11 cellular contexts compared by ENCODE assay signal in genomic region chrX:136765957-136766356, GRCh38. TPM values are rescaled to one million over a fixed set of nuclear protein-coding genes. Genes with fewer than 3 reads are reported as not detected.
DNase-seq lines count a peak whose midpoint lies in the region; ATAC-seq, FAIRE-seq and TF ChIP-seq lines count a peak whose summit lies in the region.
"Had no signal": no experiment of that assay in that cellular context is flagged by ENCODE, and none has a peak within 500 bp of the region (broad histone marks: within the 10 kb centered on the region; RNA-seq: fewer than 3 reads in every experiment).

No MANE protein-coding gene starts in this region.

- H4K8ac ChIP-seq in mesendoderm (ENCODE audit: low read depth, low read length), result no peak overlapping the region

- no peak overlapping the region for H4K5ac ChIP-seq in mesendoderm (ENCODE audit: low read length)

- TF ChIP-seq CTCF in Calu3 (IDR thresholded peaks at IDR 0.05; ENCODE audit: unreplicated experiment), result no peak
- no peak for TF ChIP-seq CTCF in GM20000 (IDR thresholded peaks at IDR 0.05; ENCODE audit: extremely low read depth, missing control alignments)

- no TSS peak for BruUV-seq in Calu3 (replicated peaks; lab: Mats Ljungman, UMichigan)

- no peak overlapping the region for H3K27ac ChIP-seq in mesendoderm (ENCODE audit: low read depth, low read length)

- no peak overlapping the region for H3K4ac ChIP-seq in mesendoderm (ENCODE audit: low read depth, low read length)

- H3K18ac ChIP-seq in mesendoderm (ENCODE audit: low read length), result no peak overlapping the region

- H3K9ac ChIP-seq in mesendoderm (ENCODE audit: low read length), result no peak overlapping the region

- no peak overlapping the region for H2BK15ac ChIP-seq in mesendoderm (replicated peaks; ENCODE audit: low read depth)

- intact Hi-C loops in Calu3 (cut with micrococcal nuclease; ENCODE audit: unreplicated experiment) (no loop called here), left colon (cut with DNase I, micrococcal nuclease) (no loop called here)

- DNase-seq in Ammon's horn (ENCODE audit: low spot score), result peak; percentile 28
- DNase-seq in GM19239 (ENCODE audit: insufficient read length, low spot score), result no peak
- no peak for DNase-seq in activated naive CD8-positive, alpha-beta T cell treated with anti-CD3 and anti-CD28 coated beads, Interleukin-2, amount 50 U/mL, for 24 hours
- peak; percentile 26 for DNase-seq in mesendoderm
- no peak for DNase-seq in Calu3
- DNase-seq in GM20000 (ENCODE audit: low spot score), result no peak
- no peak for DNase-seq in left colon
- DNase-seq: body of pancreas, DND-41 had no signal

- no peak overlapping the region for H3K56ac ChIP-seq in mesendoderm (ENCODE audit: low read length)

- H3K23ac ChIP-seq in mesendoderm (ENCODE audit: low read length), result no peak overlapping the region

- no peaks in the 10 kb centered on the region for H3K36me3 ChIP-seq in mesendoderm (ENCODE audit: control insufficient read depth, insufficient read depth, low read length)
- H3K36me3 ChIP-seq: HAP-1 had no signal

- no peak overlapping the region for H3K4me2 ChIP-seq in mesendoderm (ENCODE audit: low read length)

- no peak overlapping the region for H3K4me3 ChIP-seq in mesendoderm (ENCODE audit: low read length)
- H3K4me3 ChIP-seq: body of pancreas had no signal

- no peaks in the 10 kb centered on the region for H3K9me3 Mint-ChIP-seq in activated naive CD8-positive, alpha-beta T cell treated with anti-CD3 and anti-CD28 coated beads, Interleukin-2, amount 50 U/mL, for 24 hours
- no peaks in the 10 kb centered on the region for H3K9me3 Mint-ChIP-seq in Calu3 (ENCODE audit: low read depth, unreplicated experiment)

- H3K4me3 Mint-ChIP-seq in activated naive CD8-positive, alpha-beta T cell treated with anti-CD3 and anti-CD28 coated beads, Interleukin-2, amount 50 U/mL, for 24 hours, result peak overlapping the region; percentile 79
- no peak overlapping the region for H3K4me3 Mint-ChIP-seq in Calu3 (ENCODE audit: low read depth, unreplicated experiment)

- ATAC-seq in activated naive CD8-positive, alpha-beta T cell treated with anti-CD3 and anti-CD28 coated beads, Interleukin-2, amount 50 U/mL, for 24 hours, result no peak
- no peak for ATAC-seq in GM21717 (IDR thresholded peaks at IDR 0.05; ENCODE audit: unreplicated experiment)
- ATAC-seq in left colon, result no peak
- ATAC-seq: body of pancreas had no signal

- H3K79me1 ChIP-seq in mesendoderm (ENCODE audit: low read length), result no peaks in the 10 kb centered on the region

- no peaks in the 10 kb centered on the region for H3K79me2 ChIP-seq in mesendoderm (ENCODE audit: control insufficient read depth, insufficient read depth, low read length)

- no peak overlapping the region for H3K27ac Mint-ChIP-seq in activated naive CD8-positive, alpha-beta T cell treated with anti-CD3 and anti-CD28 coated beads, Interleukin-2, amount 50 U/mL, for 24 hours
- no peak overlapping the region for H3K27ac Mint-ChIP-seq in Calu3 (ENCODE audit: unreplicated experiment)

- H3K36me3 Mint-ChIP-seq in activated naive CD8-positive, alpha-beta T cell treated with anti-CD3 and anti-CD28 coated beads, Interleukin-2, amount 50 U/mL, for 24 hours (ENCODE audit: low read depth), result peaks cover 2% of the 10 kb centered on the region
- no peaks in the 10 kb centered on the region for H3K36me3 Mint-ChIP-seq in Calu3 (ENCODE audit: insufficient read depth, unreplicated experiment)

- FAIRE-seq in GM19239 (lab: Jason Lieb, UNC), result peak; percentile 18

- H3K27me3 Mint-ChIP-seq in activated naive CD8-positive, alpha-beta T cell treated with anti-CD3 and anti-CD28 coated beads, Interleukin-2, amount 50 U/mL, for 24 hours, result no peaks in the 10 kb centered on the region
- peaks cover 19% of the 10 kb centered on the region for H3K27me3 Mint-ChIP-seq in Calu3 (ENCODE audit: unreplicated experiment)

- CTCF ChIA-PET in Calu3 (lab: Charles Lee), result no interaction called here

- no peak overlapping the region for H2AK5ac ChIP-seq in mesendoderm (ENCODE audit: low read length)

- H2BK120ac ChIP-seq in mesendoderm (ENCODE audit: low read depth, low read length), result no peak overlapping the region

- H3K4me1 Mint-ChIP-seq in activated naive CD8-positive, alpha-beta T cell treated with anti-CD3 and anti-CD28 coated beads, Interleukin-2, amount 50 U/mL, for 24 hours, result peaks cover 71% of the 10 kb centered on the region
- H3K4me1 Mint-ChIP-seq in Calu3 (ENCODE audit: low read depth, unreplicated experiment), result no peaks in the 10 kb centered on the region

- H2BK5ac ChIP-seq in mesendoderm (ENCODE audit: low read length), result no peak overlapping the region

- no peaks in the 10 kb centered on the region for H3K27me3 ChIP-seq in mesendoderm (ENCODE audit: insufficient read depth, low read length, poor library complexity)
- H3K27me3 ChIP-seq: body of pancreas had no signal

- H3K4me1 ChIP-seq in mesendoderm (ENCODE audit: control insufficient read depth, low read depth, low read length), result no peaks in the 10 kb centered on the region
- H3K4me1 ChIP-seq: body of pancreas had no signal

RNA-seq across cellular contexts. Expression of gene ARHGEF6, which starts 14.8 kb away (rescaled TPM):
- polyA plus RNA-seq in mesendoderm (2013, experiment 1 of 2), result 1.0 TPM
- polyA plus RNA-seq in mesendoderm (2013, experiment 2 of 2), result 1.1 TPM
- total RNA-seq in Calu3 (2022) (0.07 and 0.17 TPM in 2 replicates), left colon (1 to 10 TPM; 2.1 to 6.7 TPM)

Comparison
In these comparisons a context has a peak if more than half of its experiments do, and no peak if none do; other contexts are left out.
1. DNase-seq: peak in Ammon's horn (single experiment) and mesendoderm (single experiment); none in GM19239 (single experiment), activated naive CD8-positive, alpha-beta T cell treated with anti-CD3 and anti-CD28 coated beads, Interleukin-2, amount 50 U/mL, for 24 hours (single experiment), Calu3 (single experiment), GM20000 (single experiment) and left colon (0 of 2).